ENCODE assay signal across 8 cellular contexts in the genomic region with DNA sequence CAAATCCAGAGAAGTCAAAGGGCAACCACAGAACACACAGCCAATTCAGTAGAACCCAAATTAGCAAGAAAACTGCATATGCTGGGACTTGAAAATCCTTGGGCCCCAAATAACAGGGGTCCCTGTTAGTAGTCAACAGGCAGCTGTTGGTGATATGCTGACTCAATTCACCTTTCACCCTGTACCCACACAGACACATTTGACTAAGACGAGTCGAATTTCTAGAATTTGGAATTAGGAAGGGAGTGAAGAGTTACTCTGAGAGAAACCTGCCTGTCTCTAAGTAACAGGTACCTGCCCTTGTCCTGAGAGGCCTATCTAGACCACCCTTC. TPM values are rescaled to one million over a fixed set of nuclear protein-coding genes. Genes with fewer than 3 reads are reported as not detected.
DNase-seq lines count a peak whose midpoint lies in the region; ATAC-seq, FAIRE-seq and TF ChIP-seq lines count a peak whose summit lies in the region.

No MANE protein-coding gene starts in this region.

- H4K8ac ChIP-seq in H1 (ENCODE audit: extremely low read depth, insufficient read depth, low read length) (no peak overlapping the region), trophoblast cell (ENCODE audit: low read depth, low read length) (peak overlapping the region; percentile 94)

- H2AK5ac ChIP-seq in H1 (ENCODE audit: low read depth, low read length) (peak overlapping the region; percentile 95), trophoblast cell (ENCODE audit: low read length) (peak overlapping the region; percentile 71)

- H4K12ac ChIP-seq in trophoblast cell (ENCODE audit: low read depth, low read length): peak overlapping the region; percentile 79

- H2BK5ac ChIP-seq in H1 (ENCODE audit: low read depth, low read length): peak overlapping the region; percentile 74; the same call in 1 of the 2 replicates
- H2BK5ac ChIP-seq in trophoblast cell (ENCODE audit: low read depth, low read length, poor library complexity): no peak overlapping the region

- H3K27me3 ChIP-seq in DND-41 (ENCODE audit: insufficient read depth, low read length, poor library complexity) (no peaks in the 10 kb centered on the region), PC-9 (ENCODE audit: insufficient read depth, low read depth) (no peaks in the 10 kb centered on the region), H1 (replicated peaks in 1 of 4; ENCODE audit: control insufficient read depth in 3 of 4, extremely low read depth in 1 of 4, insufficient read depth in 3 of 4, low read length in 3 of 4) (no peaks in the 10 kb centered on the region), trophoblast cell (ENCODE audit: insufficient read depth, low read length) (no peaks in the 10 kb centered on the region)

- H3K27ac ChIP-seq in DND-41 (ENCODE audit: low read length): peak overlapping the region; percentile 71
- H3K27ac ChIP-seq in PC-9: peak overlapping the region; percentile 61
- peak overlapping the region; percentile 82 for H3K27ac ChIP-seq in H1 (ENCODE audit: low read depth, low read length)
- H3K27ac ChIP-seq in trophoblast cell (ENCODE audit: low read depth, low read length): peak overlapping the region; percentile 35

- H3F3A ChIP-seq in PC-9 (ENCODE audit: insufficient read depth, low read depth): peaks cover 22% of the 10 kb centered on the region

- H3K4me1 ChIP-seq in DND-41 (ENCODE audit: insufficient read depth, low read length) (peaks cover 63% of the 10 kb centered on the region), PC-9 (replicated peaks; ENCODE audit: insufficient read depth) (peaks cover 17% of the 10 kb centered on the region), H1 (replicated peaks in 1 of 4; ENCODE audit: control insufficient read depth in 3 of 4, insufficient read depth in 4 of 4, low read length in 3 of 4) (peaks cover 5 to 17% (median 7%) of the 10 kb centered on the region in 4 experiments), trophoblast cell (ENCODE audit: control insufficient read depth in 1 of 2, insufficient read depth in 2 of 2, low read length in 2 of 2) (peaks cover 15 to 17% of the 10 kb centered on the region in 2 experiments)

- H3K56ac ChIP-seq in H1 (replicated peaks; ENCODE audit: insufficient read length, low read depth, low read length): no peak overlapping the region

- TF ChIP-seq EP300 in H1 (IDR thresholded peaks at IDR 0.05; ENCODE audit: borderline replicate concordance in 1 of 2, low read depth in 2 of 2, low read length in 2 of 2): no peak

- in situ Hi-C loops in GM13976 (cut with MboI; ENCODE audit: low sequenced_read_pairs, unreplicated experiment): no loop called here

- peak overlapping the region; percentile 11 for H3K4ac ChIP-seq in H1 (replicated peaks; ENCODE audit: insufficient read length, low read depth, low read length)
- H3K4ac ChIP-seq in trophoblast cell (ENCODE audit: low read depth, low read length): peak overlapping the region; percentile 42

- H3K36me3 ChIP-seq in DND-41 (ENCODE audit: insufficient read depth, low read length) (peaks cover 82% of the 10 kb centered on the region), PC-9 (ENCODE audit: low read depth) (no peaks in the 10 kb centered on the region), H1 (ENCODE audit: control insufficient read depth in 2 of 4, insufficient read depth in 4 of 4, low read length in 3 of 4) (peaks cover 19 to 42% (median 37%) of the 10 kb centered on the region in 4 experiments), trophoblast cell (ENCODE audit: control insufficient read depth in 1 of 2, insufficient read depth in 2 of 2, low read length in 2 of 2) (peaks cover 30 to 46% of the 10 kb centered on the region in 2 experiments)

- H4K5ac ChIP-seq in H1 (ENCODE audit: insufficient read length, low read depth, low read length): no peak overlapping the region

- H2BK12ac ChIP-seq in H1 (ENCODE audit: low read depth, low read length) (peak overlapping the region; percentile 50; the same call in 1 of the 2 replicates), trophoblast cell (ENCODE audit: low read length) (peak overlapping the region; percentile 89)

- no peak for ATAC-seq in DND-41 (ENCODE audit: insufficient read depth, low read depth)

- H3K9me3 ChIP-seq in DND-41 (ENCODE audit: insufficient read depth, low read length, severe bottlenecking): no peaks in the 10 kb centered on the region
- H3K9me3 ChIP-seq in PC-9 (ENCODE audit: insufficient read depth, low read depth): no peaks in the 10 kb centered on the region
- H3K9me3 ChIP-seq in H1 (ENCODE audit: insufficient read depth in 2 of 2, low read depth in 1 of 2, low read length in 1 of 2): no peaks in the 10 kb centered on the region
- H3K9me3 ChIP-seq in trophoblast cell (ENCODE audit: insufficient read depth, low read depth, low read length): no peaks in the 10 kb centered on the region

- POLR2A ChIA-PET in PC-9 (lab: Charles Lee; ENCODE audit: unreplicated experiment) (no interaction called here), H1 (lab: Charles Lee; ENCODE audit: partially characterized antibody) (interaction anchor here (1.8 to 17.6 kb wide), 2 partner anchors 26 to 45 kb away, joined by 8 to 440 read pairs; a partner anchor contains a TSS)

- no peak for TF ChIP-seq POLR2A in H1 (IDR thresholded peaks at IDR 0.05; ENCODE audit: control extremely low read depth in 1 of 2, low read depth in 2 of 2, low read length in 2 of 2)

- H4K20me1 ChIP-seq in DND-41 (ENCODE audit: insufficient read depth, low read length): peaks cover 52% of the 10 kb centered on the region
- peaks cover 34% of the 10 kb centered on the region for H4K20me1 ChIP-seq in PC-9 (ENCODE audit: insufficient read depth)
- peaks cover 8 to 20% of the 10 kb centered on the region in 2 experiments for H4K20me1 ChIP-seq in H1 (replicated peaks in 1 of 2; ENCODE audit: control insufficient read depth in 1 of 2, insufficient read depth in 2 of 2, low read length in 2 of 2)

- H3K23ac ChIP-seq in H1 (ENCODE audit: insufficient read length) (no peak overlapping the region), trophoblast cell (ENCODE audit: low read length) (no peak overlapping the region)

- H2BK20ac ChIP-seq in H1 (ENCODE audit: low read length): no peak overlapping the region

- H3K79me1 ChIP-seq in H1 (ENCODE audit: low read depth, low read length) (peaks cover 9% of the 10 kb centered on the region), trophoblast cell (ENCODE audit: low read length) (peaks cover 12% of the 10 kb centered on the region)

- H2AFZ ChIP-seq in DND-41 (ENCODE audit: low read depth, low read length): no peak overlapping the region
- H2AFZ ChIP-seq in PC-9: no peak overlapping the region
- H2AFZ ChIP-seq in H1 (ENCODE audit: low read length): peak overlapping the region; percentile 73; the same call in 1 of the 2 replicates
- no peak overlapping the region for H2AFZ ChIP-seq in trophoblast cell (ENCODE audit: insufficient read depth, low read length, poor library complexity)

- TF ChIP-seq RAD21 in H1 (IDR thresholded peaks at IDR 0.05 in 1 of 2, conservative IDR thresholded peaks at IDR 0.05 in 1 of 2; ENCODE audit: low read depth in 2 of 2, low read length in 2 of 2): no peak

- no peak overlapping the region for H4K91ac ChIP-seq in H1 (replicated peaks; ENCODE audit: insufficient read length, low read length)
- H4K91ac ChIP-seq in trophoblast cell (ENCODE audit: low read depth, low read length): peak overlapping the region; percentile 89

- FAIRE-seq in H1 (lab: Jason Lieb, UNC) (no peak), HTR-8/SVneo (lab: Jason Lieb, UNC) (no peak)

- H3K79me2 ChIP-seq in DND-41 (ENCODE audit: insufficient read depth, low read length) (peaks cover 68% of the 10 kb centered on the region), PC-9 (ENCODE audit: low read depth) (peaks cover 43% of the 10 kb centered on the region), H1 (ENCODE audit: control insufficient read depth in 1 of 2, insufficient read depth in 2 of 2, low read length in 2 of 2) (peaks cover 34 to 50% of the 10 kb centered on the region in 2 experiments), trophoblast cell (ENCODE audit: control insufficient read depth, insufficient read depth, low read length, poor library complexity) (peaks cover 31% of the 10 kb centered on the region)

- no peak overlapping the region for H3K14ac ChIP-seq in H1 (ENCODE audit: insufficient read length)
- H3K14ac ChIP-seq in trophoblast cell (ENCODE audit: low read length): peak overlapping the region; percentile 68

- H2BK15ac ChIP-seq in H1 (ENCODE audit: low read length): peak overlapping the region; percentile 48; the same call in 1 of the 2 replicates

- H3K23me2 ChIP-seq in H1 (ENCODE audit: low read depth, low read length): peaks cover 5% of the 10 kb centered on the region; the same call in 1 of the 2 replicates

- no peak overlapping the region for H3K18ac ChIP-seq in H1 (ENCODE audit: extremely low read depth, low read length)
- peak overlapping the region; percentile 60 for H3K18ac ChIP-seq in trophoblast cell (ENCODE audit: low read length)

- no peak overlapping the region for H2BK120ac ChIP-seq in H1 (replicated peaks; ENCODE audit: low read depth, low read length)
- H2BK120ac ChIP-seq in trophoblast cell (ENCODE audit: insufficient read depth, low read length, poor library complexity): peak overlapping the region; percentile 84

- TF ChIP-seq CTCF in DND-41 (IDR thresholded peaks at IDR 0.05; ENCODE audit: borderline replicate concordance, extremely low read depth, low read length, poor library complexity, severe bottlenecking) (no peak), PC-9 (conservative IDR thresholded peaks at IDR 0.05) (no peak), H1 (IDR thresholded peaks at IDR 0.05; ENCODE audit: control extremely low read depth in 1 of 3, insufficient read depth in 1 of 3, low read depth in 1 of 3, low read length in 3 of 3) (no peak), GM13976 (IDR thresholded peaks at IDR 0.05; ENCODE audit: borderline replicate concordance, control extremely low read depth, extremely low read depth, insufficient read depth, missing control alignments) (no peak), GM10266 (IDR thresholded peaks at IDR 0.05; ENCODE audit: control insufficient read depth, insufficient read depth, low read depth, missing control alignments) (no peak)

- TSS peak; percentile 65 for BruUV-seq in PC-9 (replicated peaks; lab: Mats Ljungman, UMichigan)

- intact Hi-C loops in PC-9 (cut with micrococcal nuclease; ENCODE audit: unreplicated experiment): loop anchor here (5.0 kb wide), 1 partner anchor 86 kb away; a partner anchor contains a TSS

- peak overlapping the region; percentile 67 for H3K4me2 ChIP-seq in DND-41 (ENCODE audit: insufficient read depth, low read length)
- peak overlapping the region; percentile 48; the same call in 1 of the 2 replicates for H3K4me2 ChIP-seq in PC-9
- peak overlapping the region; percentile 65 to 76; a peak in 3 of 4 replicates for H3K4me2 ChIP-seq in H1 (ENCODE audit: insufficient read depth in 1 of 2, low read depth in 2 of 2, low read length in 2 of 2)
- H3K4me2 ChIP-seq in trophoblast cell (ENCODE audit: low read length): peak overlapping the region; percentile 53

- H3K4me3 ChIP-seq in DND-41 (ENCODE audit: low read depth in 1 of 2, low read length in 2 of 2): peak overlapping the region in 1 of 2 experiments; percentile 82; a peak in 2 of 4 replicates
- peak overlapping the region; percentile 20; the same call in 1 of the 2 replicates for H3K4me3 ChIP-seq in PC-9
- H3K4me3 ChIP-seq in H1 (ENCODE audit: extremely low read depth in 1 of 4, insufficient read depth in 2 of 4, low read depth in 3 of 4, low read length in 4 of 4): peak overlapping the region in 3 of 4 experiments; percentile 20 to 46 (median 30); a peak in 5 of 8 replicates
- no peak overlapping the region for H3K4me3 ChIP-seq in trophoblast cell (ENCODE audit: low read depth, low read length)

- CTCF ChIA-PET in PC-9 (lab: Charles Lee) (no interaction called here), H1 (lab: Charles Lee; ENCODE audit: partially characterized antibody) (interaction anchor here (1.3 to 3.1 kb wide), 2 partner anchors 21 to 23 kb away, joined by 5 to 8 read pairs; a partner anchor contains a TSS)

- H3K9ac ChIP-seq in DND-41 (ENCODE audit: low read depth, low read length) (peak overlapping the region; percentile 9; the same call in 1 of the 2 replicates), H1 (replicated peaks in 1 of 4; ENCODE audit: extremely low read depth in 1 of 4, low read depth in 3 of 4, low read length in 3 of 4) (peak overlapping the region in 3 of 4 experiments; percentile 55 to 77 (median 60); a peak in 3 of 7 replicates), trophoblast cell (ENCODE audit: low read length) (no peak overlapping the region)

- DNase-seq in DND-41 (no peak), PC-9 (no peak), H1 (ENCODE audit: low read depth in 1 of 2, low spot score in 2 of 2) (no peak), trophoblast cell (no peak), NCI-H69 (lab: John Stamatoyannopoulos, UW) (no peak), HTR-8/SVneo (ENCODE audit: insufficient read length, low spot score) (no peak), GM13976 (ENCODE audit: low spot score) (no peak), GM10266 (ENCODE audit: extremely low spot score) (no peak)

- no peaks in the 10 kb centered on the region for H3K9me2 ChIP-seq in PC-9 (ENCODE audit: insufficient read depth)

- WGBS in H1 (ENCODE audit: extremely low coverage in 1 of 2, insufficient coverage in 1 of 2, insufficient read length in 1 of 2, insufficient replicate concordance in 2 of 2, low coverage in 1 of 2, low lambda C conversion rate in 2 of 2, missing lambda C conversion rate in 1 of 2), 2 experiments: 80% methylated on average over 2 of the region's 2 CpGs; no CpG with 5 or more reads in 1 of the 2 experiments
- no CpG with 5 or more reads among the region's 2 CpGs for WGBS in trophoblast cell (ENCODE audit: extremely low coverage, insufficient coverage, insufficient read length)

RNA-seq across cellular contexts. Expression of a gene that starts 0.8 kb away (rescaled TPM):
- total RNA-seq in PC-9 (2021): 200 and 216 TPM in 2 replicates
- 375 and 379 TPM in 2 replicates for total RNA-seq in H1 (2021; fragmentation: NEBNext Ultra II Directional; extraction: Animal tissue kit (Norgen Biotek cat#: 25700))
- 159 and 173 TPM in 2 replicates for polyA plus RNA-seq in H1 (2011; rRNA removed)
- 261 TPM for polyA plus RNA-seq in H1 (2011; cell fraction: cytosol; rRNA removed)
- 391 TPM for polyA plus RNA-seq in H1 (2011; cell fraction: nucleus; rRNA removed)
- 349 to 413 TPM (median 400 TPM) in 4 replicates for polyA plus RNA-seq in H1 (2012, experiment 1 of 2)
- polyA plus RNA-seq in H1 (2012, experiment 2 of 2): 128 TPM
- 137 TPM for polyA plus RNA-seq in H1 (2013, experiment 1 of 2)
- 123 TPM for polyA plus RNA-seq in H1 (2013, experiment 2 of 2)
- polyA minus RNA-seq in H1 (2011; rRNA and poly(A)+ RNA removed): 646 and 651 TPM in 2 replicates
- 279 TPM for polyA minus RNA-seq in H1 (2011; cell fraction: cytosol; rRNA and poly(A)+ RNA removed)
- 263 TPM for polyA minus RNA-seq in H1 (2011; cell fraction: nucleus; rRNA and poly(A)+ RNA removed)
- polyA plus RNA-seq in trophoblast cell (2013): 250 and 256 TPM in 2 replicates

RNA-seq across cellular contexts. Expression of a gene that starts 6.5 kb away (rescaled TPM):
- total RNA-seq in PC-9 (2021): 45.3 and 48.7 TPM in 2 replicates
- 86.7 and 87.1 TPM in 2 replicates for total RNA-seq in H1 (2021; fragmentation: NEBNext Ultra II Directional; extraction: Animal tissue kit (Norgen Biotek cat#: 25700))
- polyA plus RNA-seq in H1 (2011; rRNA removed): 66.6 and 75.2 TPM in 2 replicates
- polyA plus RNA-seq in H1 (2011; cell fraction: cytosol; rRNA removed): 66.4 TPM
- polyA plus RNA-seq in H1 (2011; cell fraction: nucleus; rRNA removed): 205 TPM
- 85.8 to 103 TPM (median 96.9 TPM) in 4 replicates for polyA plus RNA-seq in H1 (2012, experiment 1 of 2)
- polyA plus RNA-seq in H1 (2012, experiment 2 of 2): 153 TPM
- 60.4 TPM for polyA plus RNA-seq in H1 (2013, experiment 1 of 2)
- polyA plus RNA-seq in H1 (2013, experiment 2 of 2): 58.8 TPM
- 58.4 and 62.8 TPM in 2 replicates for polyA minus RNA-seq in H1 (2011; rRNA and poly(A)+ RNA removed)
- polyA minus RNA-seq in H1 (2011; cell fraction: cytosol; rRNA and poly(A)+ RNA removed): 41.1 TPM
- 83.4 TPM for polyA minus RNA-seq in H1 (2011; cell fraction: nucleus; rRNA and poly(A)+ RNA removed)
- 31.6 and 33.8 TPM in 2 replicates for polyA plus RNA-seq in trophoblast cell (2013)

RNA-seq across cellular contexts. Expression of a gene that starts 23.1 kb away (rescaled TPM):
- 18.2 and 20.3 TPM in 2 replicates for total RNA-seq in PC-9 (2021)
- total RNA-seq in H1 (2021; fragmentation: NEBNext Ultra II Directional; extraction: Animal tissue kit (Norgen Biotek cat#: 25700)): 20.3 and 20.5 TPM in 2 replicates
- 31.3 and 41.0 TPM in 2 replicates for polyA plus RNA-seq in H1 (2011; rRNA removed)
- 29.0 TPM for polyA plus RNA-seq in H1 (2011; cell fraction: cytosol; rRNA removed)
- polyA plus RNA-seq in H1 (2011; cell fraction: nucleus; rRNA removed): 77.5 TPM
- polyA plus RNA-seq in H1 (2012, experiment 1 of 2): 19.6 to 25.6 TPM (median 23.1 TPM) in 4 replicates
- polyA plus RNA-seq in H1 (2012, experiment 2 of 2): 19.9 TPM
- 26.4 TPM for polyA plus RNA-seq in H1 (2013, experiment 1 of 2)
- 24.1 TPM for polyA plus RNA-seq in H1 (2013, experiment 2 of 2)
- 35.5 and 41.3 TPM in 2 replicates for polyA minus RNA-seq in H1 (2011; rRNA and poly(A)+ RNA removed)
- polyA minus RNA-seq in H1 (2011; cell fraction: cytosol; rRNA and poly(A)+ RNA removed): 11.7 TPM
- polyA minus RNA-seq in H1 (2011; cell fraction: nucleus; rRNA and poly(A)+ RNA removed): 34.7 TPM
- polyA plus RNA-seq in trophoblast cell (2013): 14.0 and 14.6 TPM in 2 replicates

RNA-seq across cellular contexts. Expression of a gene that starts 29.7 kb away (rescaled TPM):
- 109 and 122 TPM in 2 replicates for total RNA-seq in PC-9 (2021)
- 203 and 208 TPM in 2 replicates for total RNA-seq in H1 (2021; fragmentation: NEBNext Ultra II Directional; extraction: Animal tissue kit (Norgen Biotek cat#: 25700))
- polyA plus RNA-seq in H1 (2011; rRNA removed): 256 and 269 TPM in 2 replicates
- polyA plus RNA-seq in H1 (2011; cell fraction: cytosol; rRNA removed): 254 TPM
- polyA plus RNA-seq in H1 (2011; cell fraction: nucleus; rRNA removed): 316 TPM
- 188 to 219 TPM (median 214 TPM) in 4 replicates for polyA plus RNA-seq in H1 (2012, experiment 1 of 2)
- 232 TPM for polyA plus RNA-seq in H1 (2012, experiment 2 of 2)
- 147 TPM for polyA plus RNA-seq in H1 (2013, experiment 1 of 2)
- polyA plus RNA-seq in H1 (2013, experiment 2 of 2): 151 TPM
- 168 and 177 TPM in 2 replicates for polyA minus RNA-seq in H1 (2011; rRNA and poly(A)+ RNA removed)
- 55.6 TPM for polyA minus RNA-seq in H1 (2011; cell fraction: cytosol; rRNA and poly(A)+ RNA removed)
- polyA minus RNA-seq in H1 (2011; cell fraction: nucleus; rRNA and poly(A)+ RNA removed): 74.0 TPM
- 81.6 and 83.4 TPM in 2 replicates for polyA plus RNA-seq in trophoblast cell (2013)

RNA-seq across cellular contexts. Expression of a gene that starts 42.4 kb away (rescaled TPM):
- total RNA-seq in PC-9 (2021): 7.1 and 10.5 TPM in 2 replicates
- total RNA-seq in H1 (2021; fragmentation: NEBNext Ultra II Directional; extraction: Animal tissue kit (Norgen Biotek cat#: 25700)): 6.4 and 6.9 TPM in 2 replicates
- 10.4 and 13.3 TPM in 2 replicates for polyA plus RNA-seq in H1 (2011; rRNA removed)
- polyA plus RNA-seq in H1 (2011; cell fraction: cytosol; rRNA removed): 9.4 TPM
- polyA plus RNA-seq in H1 (2011; cell fraction: nucleus; rRNA removed): 16.3 TPM
- 5.9 to 7.2 TPM (median 6.5 TPM) in 4 replicates for polyA plus RNA-seq in H1 (2012, experiment 1 of 2)
- polyA plus RNA-seq in H1 (2012, experiment 2 of 2): 6.7 TPM
- 6.5 TPM for polyA plus RNA-seq in H1 (2013, experiment 1 of 2)
- polyA plus RNA-seq in H1 (2013, experiment 2 of 2): 6.5 TPM
- 4.0 and 5.6 TPM in 2 replicates for polyA minus RNA-seq in H1 (2011; rRNA and poly(A)+ RNA removed)
- polyA minus RNA-seq in H1 (2011; cell fraction: cytosol; rRNA and poly(A)+ RNA removed): 2.3 TPM
- 4.2 TPM for polyA minus RNA-seq in H1 (2011; cell fraction: nucleus; rRNA and poly(A)+ RNA removed)
- polyA plus RNA-seq in trophoblast cell (2013): 19.5 and 20.6 TPM in 2 replicates
